8 cellular contexts compared by ENCODE assay signal in genomic region chr4:26859762-26860156, GRCh38. TPM values are rescaled to one million over a fixed set of nuclear protein-coding genes. Genes with fewer than 3 reads are reported as not detected.
DNase-seq lines count a peak whose midpoint lies in the region; ATAC-seq and TF ChIP-seq lines count a peak whose summit lies in the region.

No MANE protein-coding gene starts in this region.

- peaks cover 53 to 62% (median 56%) of the 10 kb centered on the region in 3 donors for H3K4me1 Mint-ChIP-seq in naive B cell

- H3K27me3 ChIP-seq in BE2C, result no peaks in the 10 kb centered on the region

- H3K27ac ChIP-seq in KOPT-K1 (ENCODE audit: low read depth, low read length, poor library complexity, severe bottlenecking), result peak overlapping the region; percentile 71

- DNase-seq in BE2C (no peak), cardiac fibroblast (ENCODE audit: low read depth in 2 of 2) (no peak), naive B cell (no peak), NCI-H2227 treated with DMSO at 0.1 percent for 48 hours (lab: John Stamatoyannopoulos, UW) (no peak), putamen (ENCODE audit: low spot score) (no peak), dermis blood vessel endothelial cell (no peak), G401 (ENCODE audit: low spot score) (no peak)

- no peaks in the 10 kb centered on the region for H3K9me3 ChIP-seq in BE2C
- H3K9me3 ChIP-seq in KOPT-K1 (ENCODE audit: insufficient read depth, low read length, poor library complexity, severe bottlenecking), result no peaks in the 10 kb centered on the region

- TF ChIP-seq CTCF in BE2C (IDR thresholded peaks at IDR 0.05; ENCODE audit: low read depth, low read length), result no peak
- no peak for TF ChIP-seq CTCF in cardiac fibroblast (IDR thresholded peaks at IDR 0.05; ENCODE audit: low read depth, low read length)

- H3K4me3 ChIP-seq in BE2C (ENCODE audit: low read depth, low read length) (peak overlapping the region; percentile 48), cardiac fibroblast (replicated peaks in 1 of 2; ENCODE audit: low read depth in 2 of 2, low read length in 2 of 2) (peak overlapping the region; percentile 67 to 83)

- H3K4me3 Mint-ChIP-seq in naive B cell, result peak overlapping the region; percentile 88 to 100 (median 99)

- ATAC-seq in naive B cell (ENCODE audit: low read depth in 2 of 2), result no peak

- H3K36me3 ChIP-seq in BE2C (0 out of 2 replicates have a peak, but pooled peaks cover 4% of the 10 kb centered on the region), KOPT-K1 (ENCODE audit: insufficient read depth, low read length) (no peaks in the 10 kb centered on the region)

- in situ Hi-C loops in G401 (cut with HindIII; ENCODE audit: low sequenced_read_pairs), result no loop called here

- H3K27ac Mint-ChIP-seq in naive B cell, result peak overlapping the region; percentile 84 to 100 (median 96)

- H3K27me3 Mint-ChIP-seq in naive B cell, result no peaks in the 10 kb centered on the region

- H3K4me1 ChIP-seq in BE2C, result 0 out of 2 replicates have a peak, but pooled peaks cover 3% of the 10 kb centered on the region

- no peaks in the 10 kb centered on the region for H3K9me3 Mint-ChIP-seq in naive B cell

- no peaks in the 10 kb centered on the region for H3K36me3 Mint-ChIP-seq in naive B cell

RNA-seq across cellular contexts. Expression of gene STIM2, which starts 0.9 kb away (rescaled TPM):
- 32.5 TPM for polyA plus RNA-seq in BE2C (2012; ENCODE audit: insufficient read depth, insufficient read length, low read depth)
- polyA plus RNA-seq in naive B cell (ENCODE audit: low read depth in 6 of 6), result 10 to 100 TPM; 35.5 to 63.2 (median 46.0) TPM
- total RNA-seq in dermis blood vessel endothelial cell, result 18.2 and 19.9 TPM in 2 replicates
- total RNA-seq in G401 (2014; rRNA removed; shearing (Covaris generic)), result 27.4 and 35.5 TPM in 2 replicates
